ENCODE assay signal across 18 cellular contexts in genomic region chr1:193114485-193115095, GRCh38. TPM values are rescaled to one million over a fixed set of nuclear protein-coding genes. Genes with fewer than 3 reads are reported as not detected.
A peak's percentile ranks its signal among the peaks of the same experiment; 100 is the strongest.
DNase-seq lines count a peak whose midpoint lies in the region; ATAC-seq and TF ChIP-seq lines count a peak whose summit lies in the region.
"Had no signal": no experiment of that assay in that cellular context is flagged by ENCODE, and none has a peak within 500 bp of the region (broad histone marks: within the 10 kb centered on the region; RNA-seq: fewer than 3 reads in every experiment).

No MANE protein-coding gene starts in this region.

- H2BK120ac ChIP-seq in mesenchymal stem cell (ENCODE audit: low read depth, low read length), result no peak overlapping the region

- H3K14ac ChIP-seq in mesenchymal stem cell (ENCODE audit: low read length in 2 of 2), result no peak overlapping the region

- no peak overlapping the region for H3K4me2 ChIP-seq in mesenchymal stem cell (ENCODE audit: low read length, poor library complexity, severe bottlenecking)

- H3K27me3 ChIP-seq in AG04450 (ENCODE audit: control insufficient read depth, insufficient read depth, low read length) (no peaks in the 10 kb centered on the region), Panc1 (ENCODE audit: control insufficient read depth, insufficient read depth, low read length) (no peaks in the 10 kb centered on the region), sigmoid colon (no peaks in the 10 kb centered on the region), mesenchymal stem cell (ENCODE audit: control insufficient read depth in 1 of 2, insufficient read depth in 1 of 2, low read length in 2 of 2) (no peaks in the 10 kb centered on the region)
- H3K27me3 ChIP-seq: BE2C, Peyer's patch, SJSA1 had no signal

- TF ChIP-seq CTCF in AG04450 (IDR thresholded peaks at IDR 0.05; ENCODE audit: low read depth, low read length) (no peak), Panc1 (IDR thresholded peaks at IDR 0.05) (no peak), sigmoid colon (IDR thresholded peaks at IDR 0.05) (no peak)

- H3K79me1 ChIP-seq in mesenchymal stem cell (replicated peaks; ENCODE audit: low read length, poor library complexity, severe bottlenecking), result peaks cover 10% of the 10 kb centered on the region

- WGBS in sigmoid colon, 2 donors, result 37 to 76% methylated on average over 6 of the region's 6 CpGs
- WGBS in mesenchymal stem cell, result no CpG with 5 or more reads among the region's 6 CpGs

- in situ Hi-C loops in Panc1 (cut with HindIII; ENCODE audit: low pct_unique_long_range_greater_than_20kb, low sequenced_read_pairs), result no loop called here

- H3K4me1 ChIP-seq in Panc1 (ENCODE audit: control insufficient read depth, insufficient read depth, low read length) (peaks cover 38% of the 10 kb centered on the region), sigmoid colon (peaks cover 0 to 19% (median 16%) of the 10 kb centered on the region in 4 donors), mesenchymal stem cell (ENCODE audit: control insufficient read depth, insufficient read depth, low read depth, low read length) (peaks cover 6% of the 10 kb centered on the region)
- H3K4me1 ChIP-seq: BE2C had no signal

- H4K8ac ChIP-seq in mesenchymal stem cell (ENCODE audit: low read length), result no peak overlapping the region

- H3K27ac ChIP-seq in AG04450 (ENCODE audit: low read depth, low read length) (no peak overlapping the region), Panc1 (ENCODE audit: low read length) (peak overlapping the region; percentile 87), sigmoid colon (no peak overlapping the region), mesenchymal stem cell (ENCODE audit: low read length, poor library complexity, severe bottlenecking) (no peak overlapping the region)

- no peak for ATAC-seq in Panc1

- H3K9ac ChIP-seq in mesenchymal stem cell (ENCODE audit: low read length), result no peak overlapping the region

- H2BK15ac ChIP-seq in mesenchymal stem cell (ENCODE audit: low read depth, poor library complexity, severe bottlenecking), result no peak overlapping the region

- POLR2A ChIA-PET in AG04450 (lab: Yijun Ruan, JAX) (no interaction called here), Panc1 (lab: Charles Lee) (no interaction called here)

- no peak overlapping the region for H2BK12ac ChIP-seq in mesenchymal stem cell (ENCODE audit: low read length in 2 of 2)

- DNase-seq in AG04450 (ENCODE audit: low read depth, low spot score) (no peak), Panc1 (ENCODE audit: low read depth, low spot score) (no peak), iris pigment epithelial cell (ENCODE audit: low read depth) (peak; percentile 18), sigmoid colon (no peak), mesenchymal stem cell (no peak), EL (no peak)
- DNase-seq: activated CD4-positive, alpha-beta memory T cell treated with anti-CD3 and anti-CD28 coated beads, Interleukin-2, amount 10 ng/mL, durations not matched to agents 7 days and 5 days; activated CD4-positive, CD25-positive, alpha-beta regulatory T cell treated with anti-CD3 and anti-CD28 coated beads, Interleukin-2, amount 50 U/mL, for 72 hours; BE2C; DMS79 treated with DMSO at 0.1 percent for 48 hours; glutamatergic neuron; NCI-H1092; NCI-H187; NCI-H2171 treated with DMSO at 0.1 percent for 48 hours; NCI-H524; Peyer's patch; T-helper 1 cell had no signal

- H3K36me3 ChIP-seq in Panc1 (ENCODE audit: control insufficient read depth, insufficient read depth, low read length) (no peaks in the 10 kb centered on the region), sigmoid colon (no peaks in the 10 kb centered on the region), mesenchymal stem cell (ENCODE audit: control insufficient read depth in 1 of 2, insufficient read depth in 2 of 2, low read depth in 1 of 2, low read length in 2 of 2) (no peaks in the 10 kb centered on the region)
- H3K36me3 ChIP-seq: BE2C, Peyer's patch, SJSA1 had no signal

- H3K4me3 ChIP-seq in AG04450 (ENCODE audit: low read depth, low read length), result peak overlapping the region; percentile 2; the same call in 1 of the 2 replicates
- H3K4me3 ChIP-seq in Panc1 (ENCODE audit: low read depth in 2 of 2, low read length in 2 of 2), result peak overlapping the region; percentile 30 to 54; a peak in 3 of 4 replicates
- H3K4me3 ChIP-seq in sigmoid colon, result no peak overlapping the region
- no peak overlapping the region for H3K4me3 ChIP-seq in mesenchymal stem cell (ENCODE audit: insufficient read depth in 1 of 2, low read depth in 1 of 2, low read length in 2 of 2)
- H3K4me3 ChIP-seq: Peyer's patch, SJSA1 had no signal

- CTCF ChIA-PET in AG04450 (lab: Charles Lee), result no interaction called here
- CTCF ChIA-PET in Panc1 (lab: Charles Lee), result no interaction called here

- TF ChIP-seq EP300 in sigmoid colon (IDR thresholded peaks at IDR 0.05), result no peak

- TF ChIP-seq POLR2A in sigmoid colon (IDR thresholded peaks at IDR 0.05), result no peak

- no peak overlapping the region for H2BK5ac ChIP-seq in mesenchymal stem cell (ENCODE audit: low read depth, low read length, poor library complexity, severe bottlenecking)

- intact Hi-C loops in Panc1 (cut with micrococcal nuclease; ENCODE audit: unreplicated experiment) (no loop called here), sigmoid colon (cut with DNase I) (no loop called here)

- no peak overlapping the region for H2AFZ ChIP-seq in mesenchymal stem cell (ENCODE audit: low read depth, low read length)

- no peak overlapping the region for H3K4ac ChIP-seq in mesenchymal stem cell (ENCODE audit: low read depth in 1 of 2, low read length in 2 of 2)

- H3K23ac ChIP-seq in mesenchymal stem cell (ENCODE audit: low read length in 2 of 2), result no peak overlapping the region

- no peak overlapping the region for H2AK5ac ChIP-seq in mesenchymal stem cell (ENCODE audit: low read length, severe bottlenecking)

- no peak overlapping the region for H3K18ac ChIP-seq in mesenchymal stem cell (ENCODE audit: low read depth in 1 of 2, low read length in 2 of 2)

- BruUV-seq in Panc1 (replicated peaks; lab: Mats Ljungman, UMichigan), result no TSS peak

- no peaks in the 10 kb centered on the region for H3K9me3 ChIP-seq in AG04450 (ENCODE audit: control insufficient read depth, insufficient read depth, low read length)
- H3K9me3 ChIP-seq in Panc1 (ENCODE audit: control insufficient read depth, insufficient read depth, low read depth, low read length), result no peaks in the 10 kb centered on the region
- no peaks in the 10 kb centered on the region for H3K9me3 ChIP-seq in sigmoid colon
- no peaks in the 10 kb centered on the region for H3K9me3 ChIP-seq in mesenchymal stem cell (ENCODE audit: control insufficient read depth, low read length)
- H3K9me3 ChIP-seq: BE2C, Peyer's patch, SJSA1 had no signal

- H4K91ac ChIP-seq in mesenchymal stem cell (ENCODE audit: low read length), result no peak overlapping the region

RNA-seq across cellular contexts. Expression of gene CDC73, which starts 7.2 kb away (rescaled TPM):
- 40.2 and 56.4 TPM in 2 replicates for polyA plus RNA-seq in AG04450 (2011; rRNA removed)
- polyA minus RNA-seq in AG04450 (2011; rRNA and poly(A)+ RNA removed), result 36.2 and 58.4 TPM in 2 replicates
- total RNA-seq in Panc1 (2021; ENCODE audit: unreplicated experiment), result 78.2 TPM
- polyA plus RNA-seq in Panc1 (2012; ENCODE audit: insufficient read length), result 36.0 TPM
- total RNA-seq in sigmoid colon, result 10 to 100 TPM; 45.7 to 72.4 (median 52.2) TPM
- polyA plus RNA-seq in sigmoid colon, result 10 to 100 TPM; 13.2 to 17.8 (median 14.8) TPM
- polyA plus RNA-seq in mesenchymal stem cell (2013, experiment 1 of 2), result 24.8 TPM
- 25.1 TPM for polyA plus RNA-seq in mesenchymal stem cell (2013, experiment 2 of 2)

RNA-seq across cellular contexts. Expression of gene GLRX2, which starts 9.4 kb away (rescaled TPM):
- polyA plus RNA-seq in AG04450 (2011; rRNA removed) (20.9 and 33.5 TPM in 2 replicates), sigmoid colon (10 to 100 TPM; 13.8 to 23.4 (median 17.6) TPM)
- polyA minus RNA-seq in AG04450 (2011; rRNA and poly(A)+ RNA removed), result 2.0 and 5.6 TPM in 2 replicates
- total RNA-seq in Panc1 (2021; ENCODE audit: unreplicated experiment) (40.1 TPM), sigmoid colon (1 to 10 TPM; 4.2 to 9.2 (median 7.1) TPM)
- polyA plus RNA-seq in Panc1 (2012; ENCODE audit: insufficient read length), result 26.7 TPM
- 28.8 TPM for polyA plus RNA-seq in mesenchymal stem cell (2013, experiment 1 of 2)
- polyA plus RNA-seq in mesenchymal stem cell (2013, experiment 2 of 2), result 29.9 TPM

RNA-seq across cellular contexts. Expression of gene RO60, which starts 55.2 kb away (rescaled TPM):
- 28.1 and 39.4 TPM in 2 replicates for polyA plus RNA-seq in AG04450 (2011; rRNA removed)
- 93.6 and 143 TPM in 2 replicates for polyA minus RNA-seq in AG04450 (2011; rRNA and poly(A)+ RNA removed)
- total RNA-seq in Panc1 (2021; ENCODE audit: unreplicated experiment), result 74.8 TPM
- 15.2 TPM for polyA plus RNA-seq in Panc1 (2012; ENCODE audit: insufficient read length)
- total RNA-seq in sigmoid colon, result 100 to 1,000 TPM in 3 of 4 donors, 10 to 100 TPM in 1; 94.6 to 128 (median 111) TPM
- 10 to 100 TPM in 2 of 3 donors, 1 to 10 TPM in 1; 8.7 to 12.6 (median 11.6) TPM for polyA plus RNA-seq in sigmoid colon
- polyA plus RNA-seq in mesenchymal stem cell (2013, experiment 1 of 2), result 31.3 TPM
- polyA plus RNA-seq in mesenchymal stem cell (2013, experiment 2 of 2), result 28.6 TPM

RNA-seq across cellular contexts. Expression of gene UCHL5, which starts 55.4 kb away (rescaled TPM):
- polyA plus RNA-seq in AG04450 (2011; rRNA removed), result 18.4 and 28.8 TPM in 2 replicates
- 7.7 and 18.9 TPM in 2 replicates for polyA minus RNA-seq in AG04450 (2011; rRNA and poly(A)+ RNA removed)
- 42.6 TPM for total RNA-seq in Panc1 (2021; ENCODE audit: unreplicated experiment)
- polyA plus RNA-seq in Panc1 (2012; ENCODE audit: insufficient read length), result 36.8 TPM
- 10 to 100 TPM; 24.6 to 47.6 (median 36.8) TPM for total RNA-seq in sigmoid colon
- 10 to 100 TPM; 19.9 to 22.2 (median 21.0) TPM for polyA plus RNA-seq in sigmoid colon
- 21.6 TPM for polyA plus RNA-seq in mesenchymal stem cell (2013, experiment 1 of 2)
- polyA plus RNA-seq in mesenchymal stem cell (2013, experiment 2 of 2), result 22.2 TPM

Comparison
In these comparisons a context has a peak if more than half of its experiments do, and no peak if none do; other contexts are left out.
1. H3K4me3 ChIP-seq: peak in AG04450 (single experiment) and Panc1 (2 of 2); none in sigmoid colon (0 of 4) and mesenchymal stem cell (0 of 2).